In genomic region chr17:56902350-56902749, GRCh38 we compare ENCODE assay signal across 13 cellular contexts. TPM values are rescaled to one million over a fixed set of nuclear protein-coding genes. Genes with fewer than 3 reads are reported as not detected.
DNase-seq lines count a peak whose midpoint lies in the region; TF ChIP-seq lines count a peak whose summit lies in the region.
"Had no signal": no experiment of that assay in that cellular context is flagged by ENCODE, and none has a peak within 500 bp of the region (broad histone marks: within the 10 kb centered on the region; RNA-seq: fewer than 3 reads in every experiment).

No MANE protein-coding gene starts in this region.

- H3K4me3 ChIP-seq in epithelial cell of proximal tubule (ENCODE audit: low read depth, low read length): no peak overlapping the region

- TF ChIP-seq CTCF in RWPE1 (conservative IDR thresholded peaks at IDR 0.05; ENCODE audit: low read depth) (no peak), epithelial cell of proximal tubule (conservative IDR thresholded peaks at IDR 0.05; ENCODE audit: low read depth, low read length) (no peak)

- CTCF ChIA-PET in RWPE1 (lab: Yijun Ruan, JAX): no interaction called here

- POLR2A ChIA-PET in RWPE1 (lab: Yijun Ruan, JAX; ENCODE audit: low non-redundant PET): no interaction called here

- peak; percentile 52 for DNase-seq in GM03348 (ENCODE audit: low spot score)
- DNase-seq in RWPE1 (ENCODE audit: low spot score): peak; percentile 90
- DNase-seq in epithelial cell of proximal tubule (ENCODE audit: low read depth): peak; percentile 65
- peak; percentile 43 for DNase-seq in pulmonary artery endothelial cell (ENCODE audit: low read depth, low spot score)
- DNase-seq in NCI-H2196 (lab: John Stamatoyannopoulos, UW; ENCODE audit: unreplicated experiment): no peak
- no peak for DNase-seq in NCI-H2227 (lab: John Stamatoyannopoulos, UW; ENCODE audit: unreplicated experiment)
- no peak for DNase-seq in HPDE6-E6E7 (ENCODE audit: extremely low spot score)
- DNase-seq in NCI-H748 (lab: John Stamatoyannopoulos, UW; ENCODE audit: unreplicated experiment): no peak
- DNase-seq: activated CD4-positive, CD25-positive, alpha-beta regulatory T cell; activated T-cell treated with anti-CD3 and anti-CD28 coated beads, Interleukin-2, amount 50 U/mL, for 72 hours; left colon; MM.1S; stimulated activated naive CD4-positive, alpha-beta T cell had no signal

- H3K27ac ChIP-seq in RWPE1: peak overlapping the region; percentile 74

RNA-seq across cellular contexts. Expression of gene TRIM25, which starts 11.5 kb away (rescaled TPM):
- total RNA-seq in epithelial cell of proximal tubule: 51.7 and 58.1 TPM in 2 replicates
- total RNA-seq in pulmonary artery endothelial cell: 27.5 and 32.9 TPM in 2 replicates

RNA-seq across cellular contexts. Expression of gene COIL, which starts 58.5 kb away (rescaled TPM):
- total RNA-seq in epithelial cell of proximal tubule: 15.3 and 19.7 TPM in 2 replicates
- 14.7 and 18.9 TPM in 2 replicates for total RNA-seq in pulmonary artery endothelial cell

Comparison
In these comparisons a context has a peak if more than half of its experiments do, and no peak if none do; other contexts are left out.
1. DNase-seq: peak in GM03348 (single experiment), RWPE1 (single experiment), epithelial cell of proximal tubule (single experiment) and pulmonary artery endothelial cell (single experiment); none in NCI-H2196 (single experiment), NCI-H2227 (single experiment), HPDE6-E6E7 (single experiment) and NCI-H748 (single experiment).